17 cellular contexts compared by ENCODE assay signal in the genomic region with DNA sequence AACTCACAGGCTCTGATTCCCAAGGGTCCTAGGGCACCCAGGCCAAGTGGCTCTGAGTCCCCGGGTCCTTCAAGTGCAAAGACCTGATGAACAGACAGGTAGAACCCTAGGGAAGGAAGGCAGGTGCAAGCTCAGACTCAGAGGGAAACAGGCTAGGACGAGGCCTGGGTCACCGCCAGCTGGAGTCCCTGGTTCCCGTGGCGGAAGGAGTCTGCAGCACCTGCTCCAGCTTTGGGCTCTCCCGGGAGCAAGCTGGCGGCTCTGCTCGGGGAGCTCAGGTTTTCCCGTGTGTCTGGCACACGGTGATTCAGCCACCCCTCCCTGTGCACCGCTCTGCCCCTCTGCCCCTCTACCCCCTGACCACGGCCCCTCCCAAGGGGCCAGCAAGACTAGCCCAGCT. TPM values are rescaled to one million over a fixed set of nuclear protein-coding genes. Genes with fewer than 3 reads are reported as not detected.
A peak's percentile ranks its signal among the peaks of the same experiment; 100 is the strongest.
DNase-seq lines count a peak whose midpoint lies in the region; ATAC-seq lines count a peak whose summit lies in the region.
"Had no signal": no experiment of that assay in that cellular context is flagged by ENCODE, and none has a peak within 500 bp of the region (broad histone marks: within the 10 kb centered on the region; RNA-seq: fewer than 3 reads in every experiment).

No MANE protein-coding gene starts in this region.

- H3K36me3 ChIP-seq in neuronal stem cell (replicated peaks in 1 of 2; ENCODE audit: control insufficient read depth in 2 of 2, insufficient read depth in 2 of 2, low read length in 2 of 2): no peaks in the 10 kb centered on the region
- H3K36me3 ChIP-seq: transverse colon had no signal

- H3K9me3 ChIP-seq in neuronal stem cell (replicated peaks in 1 of 2; ENCODE audit: control insufficient read depth in 2 of 2, insufficient read depth in 1 of 2, low read depth in 1 of 2, low read length in 2 of 2): peaks cover 3 to 6% of the 10 kb centered on the region in 2 donors
- H3K9me3 ChIP-seq: transverse colon had no signal

- H3K18ac ChIP-seq in neuronal stem cell (ENCODE audit: low read length): peak overlapping the region; percentile 82

- no peak overlapping the region for H2BK5ac ChIP-seq in neuronal stem cell (ENCODE audit: low read length)

- no peak overlapping the region for H2BK15ac ChIP-seq in neuronal stem cell (ENCODE audit: low read length)

- H3K4me3 ChIP-seq in neuronal stem cell (ENCODE audit: low read length in 2 of 2): no peak overlapping the region
- H3K4me3 ChIP-seq: transverse colon had no signal

- no peak overlapping the region for H3K9ac ChIP-seq in neuronal stem cell (ENCODE audit: low read depth, low read length, poor library complexity)
- H3K9ac ChIP-seq: parathyroid adenoma had no signal

- H4K91ac ChIP-seq in neuronal stem cell (ENCODE audit: low read depth, low read length, poor library complexity): no peak overlapping the region

- no peak overlapping the region for H3K4me2 ChIP-seq in neuronal stem cell (ENCODE audit: insufficient read depth, low read length, poor library complexity, severe bottlenecking)

- H3K79me1 ChIP-seq in neuronal stem cell (ENCODE audit: low read depth, low read length): no peaks in the 10 kb centered on the region

- no CpG with 5 or more reads among the region's 12 CpGs for WGBS in neuronal stem cell (ENCODE audit: extremely low coverage in 2 of 2, insufficient read length in 2 of 2, insufficient replicate concordance in 1 of 2), 2 donors

- ATAC-seq in GM19397 (IDR thresholded peaks at IDR 0.05; ENCODE audit: unreplicated experiment): no peak
- ATAC-seq: stimulated activated naive CD8-positive, alpha-beta T cell treated with anti-CD3 and anti-CD28 coated beads, Interleukin-15, Interleukin-2, amounts not matched to agents 100 U/mL and 50 U/mL, for 24 hours; WTC11 had no signal

- H3K27ac ChIP-seq in neuronal stem cell (replicated peaks; ENCODE audit: low read length): no peak overlapping the region
- H3K27ac ChIP-seq: parathyroid adenoma, transverse colon had no signal

- no peak overlapping the region for H2AFZ ChIP-seq in neuronal stem cell (ENCODE audit: low read length)
- H2AFZ ChIP-seq: parathyroid adenoma had no signal

- no peak overlapping the region for H3K23ac ChIP-seq in neuronal stem cell (ENCODE audit: low read depth, low read length, poor library complexity)

- H3K27me3 ChIP-seq in neuronal stem cell (ENCODE audit: control insufficient read depth in 3 of 3, insufficient read depth in 3 of 3, low read depth in 1 of 3, low read length in 3 of 3): peaks cover 0 to 19% (median 0%) of the 10 kb centered on the region in 3 experiments

- H2BK120ac ChIP-seq in neuronal stem cell (ENCODE audit: low read depth, low read length): no peak overlapping the region

- peak overlapping the region; percentile 93 for H2AK5ac ChIP-seq in neuronal stem cell (ENCODE audit: low read depth, low read length)

- H3K14ac ChIP-seq in neuronal stem cell (ENCODE audit: low read length): no peak overlapping the region

- no peaks in the 10 kb centered on the region for H3K4me1 ChIP-seq in neuronal stem cell (ENCODE audit: control insufficient read depth in 2 of 2, insufficient read depth in 1 of 2, low read depth in 1 of 2, low read length in 2 of 2)
- H3K4me1 ChIP-seq: parathyroid adenoma, transverse colon had no signal

- no peak overlapping the region for H2BK12ac ChIP-seq in neuronal stem cell (ENCODE audit: low read length)

- peak; percentile 0 for DNase-seq in NCI-H187 treated with DMSO at 0.1 percent for 48 hours (lab: John Stamatoyannopoulos, UW)
- no peak for DNase-seq in NCI-H187 (lab: John Stamatoyannopoulos, UW)
- peak; percentile 81 for DNase-seq in NCI-H1105 treated with DMSO at 0.1 percent for 48 hours (lab: John Stamatoyannopoulos, UW)
- DNase-seq in NCI-H69 (lab: John Stamatoyannopoulos, UW): peak; percentile 86
- DNase-seq in neuronal stem cell (ENCODE audit: low spot score): no peak
- DNase-seq in middle frontal gyrus (ENCODE audit: extremely low spot score, low spot score): no peak
- DNase-seq in NCI-H446 treated with DMSO at 0.1 percent for 48 hours (lab: John Stamatoyannopoulos, UW): no peak
- DNase-seq: activated CD4-positive, alpha-beta memory T cell treated with anti-CD3 and anti-CD28 coated beads, Interleukin-2, amount 10 ng/mL, durations not matched to agents 7 days and 5 days; activated T-cell treated with anti-CD3 and anti-CD28 coated beads, Interleukin-2, amount 50 U/mL, for 48 hours; CD4-positive, alpha-beta memory T cell; naive B cell; stimulated activated CD4-positive, alpha-beta T cell treated with anti-CD3 and anti-CD28 coated beads, Interleukin-1b, Interleukin-23, amount 100 ng/mL, for 48 hours; stimulated activated naive CD8-positive, alpha-beta T cell treated with anti-CD3 and anti-CD28 coated beads, Interleukin-15, Interleukin-2, amounts not matched to agents 100 U/mL and 50 U/mL, for 24 hours; transverse colon had no signal

- no peak overlapping the region for H3K4ac ChIP-seq in neuronal stem cell (ENCODE audit: low read length)

- H4K8ac ChIP-seq in neuronal stem cell (ENCODE audit: low read depth, low read length): no peak overlapping the region

RNA-seq across cellular contexts. Expression of a gene that starts 59.8 kb away (rescaled TPM):
- 8.6 TPM for polyA plus RNA-seq in neuronal stem cell (2013, experiment 1 of 2)
- polyA plus RNA-seq in neuronal stem cell (2013, experiment 2 of 2): 8.5 TPM
- polyA plus RNA-seq: CD4-positive, alpha-beta memory T cell had no signal

Comparison
In these comparisons a context has a peak if more than half of its experiments do, and no peak if none do; other contexts are left out.
1. DNase-seq: peak in NCI-H187 treated with DMSO at 0.1 percent for 48 hours (single experiment), NCI-H1105 treated with DMSO at 0.1 percent for 48 hours (single experiment) and NCI-H69 (single experiment); none in NCI-H187 (0 of 2), neuronal stem cell (single experiment), middle frontal gyrus (single experiment) and NCI-H446 treated with DMSO at 0.1 percent for 48 hours (single experiment).